Comparison of ENCODE assay signal across 16 cellular contexts in the genomic region with DNA sequence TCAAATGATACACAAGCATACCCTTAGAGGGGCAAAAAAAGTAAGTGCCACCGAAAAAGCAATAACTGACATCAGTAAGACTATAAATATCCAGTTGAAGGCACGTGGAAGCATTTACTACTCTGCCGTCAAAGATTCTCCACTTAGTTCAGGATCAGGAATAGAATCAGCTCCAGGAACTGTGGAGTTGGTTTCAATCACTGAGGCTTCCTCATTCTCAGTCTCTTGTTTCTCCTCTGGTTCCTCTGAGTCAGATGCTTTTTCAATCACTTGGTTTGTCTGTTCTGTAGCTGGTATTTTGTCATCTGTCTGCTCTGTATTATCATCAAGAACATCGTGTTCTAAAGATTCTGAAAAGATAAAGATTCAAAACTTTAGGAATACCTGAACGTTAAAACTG.
A peak's percentile ranks its signal among the peaks of the same experiment; 100 is the strongest.
DNase-seq lines count a peak whose midpoint lies in the region; ATAC-seq and TF ChIP-seq lines count a peak whose summit lies in the region.
"Had no signal": no experiment of that assay in that cellular context is flagged by ENCODE, and none has a peak within 500 bp of the region (broad histone marks: within the 10 kb centered on the region; RNA-seq: fewer than 3 reads in every experiment).

No MANE protein-coding gene starts in this region.

- H3K27me3 ChIP-seq in mesenchymal stem cell (ENCODE audit: control insufficient read depth in 1 of 2, insufficient read depth in 1 of 2, low read length in 2 of 2), result no peaks in the 10 kb centered on the region
- H3K27me3 ChIP-seq: neutrophil, suprapubic skin had no signal

- peaks cover 0 to 19% of the 10 kb centered on the region in 2 experiments for H3K36me3 ChIP-seq in mesenchymal stem cell (ENCODE audit: control insufficient read depth in 1 of 2, insufficient read depth in 2 of 2, low read depth in 1 of 2, low read length in 2 of 2)

- intact Hi-C loops in sciatic nerve (cut with DNase I), result no loop called here

- H3K27ac Mint-ChIP-seq in HFFc6, result peak overlapping the region; percentile 87
- H3K27ac Mint-ChIP-seq: activated naive CD4-positive, alpha-beta T cell treated with anti-CD3 and anti-CD28 coated beads, Interleukin-2, amount 10 ng/mL, durations not matched to agents 7 days and 5 days; memory B cell; WTC11 had no signal

- no peak overlapping the region for H2AFZ ChIP-seq in mesenchymal stem cell (ENCODE audit: low read depth, low read length)

- H3K4me3 ChIP-seq in choroid plexus epithelial cell (ENCODE audit: low read depth, low read length) (no peak overlapping the region), mesenchymal stem cell (ENCODE audit: insufficient read depth in 1 of 2, low read depth in 1 of 2, low read length in 2 of 2) (no peak overlapping the region)
- H3K4me3 ChIP-seq: suprapubic skin had no signal

- H3K4me2 ChIP-seq in mesenchymal stem cell (ENCODE audit: low read length, poor library complexity, severe bottlenecking), result no peak overlapping the region

- no peak overlapping the region for H3K23ac ChIP-seq in mesenchymal stem cell (ENCODE audit: low read length in 2 of 2)

- peaks cover 63% of the 10 kb centered on the region for H3K4me1 Mint-ChIP-seq in HFFc6 (ENCODE audit: low read depth)
- H3K4me1 Mint-ChIP-seq: activated naive CD4-positive, alpha-beta T cell treated with anti-CD3 and anti-CD28 coated beads, Interleukin-2, amount 10 ng/mL, durations not matched to agents 7 days and 5 days; central memory CD8-positive, alpha-beta T cell; memory B cell had no signal

- no peak overlapping the region for H2BK5ac ChIP-seq in mesenchymal stem cell (ENCODE audit: low read depth, low read length, poor library complexity, severe bottlenecking)

- H4K8ac ChIP-seq in mesenchymal stem cell (ENCODE audit: low read length), result no peak overlapping the region

- H3K36me3 Mint-ChIP-seq in HFFc6 (ENCODE audit: low read depth), result peaks cover 26% of the 10 kb centered on the region
- H3K36me3 Mint-ChIP-seq: WTC11 had no signal

- H3K4me1 ChIP-seq in mesenchymal stem cell (ENCODE audit: control insufficient read depth, insufficient read depth, low read depth, low read length), result no peaks in the 10 kb centered on the region

- WGBS in mesenchymal stem cell, result 46% methylated on average over 5 of the region's 5 CpGs

- H3K4me3 Mint-ChIP-seq in HFFc6, result peak overlapping the region; percentile 54
- H3K4me3 Mint-ChIP-seq: activated naive CD4-positive, alpha-beta T cell treated with anti-CD3 and anti-CD28 coated beads, Interleukin-2, amount 10 ng/mL, durations not matched to agents 7 days and 5 days; central memory CD8-positive, alpha-beta T cell; memory B cell; WTC11 had no signal

- no peaks in the 10 kb centered on the region for H3K9me3 ChIP-seq in mesenchymal stem cell (ENCODE audit: control insufficient read depth, low read length)
- H3K9me3 ChIP-seq: neutrophil, suprapubic skin had no signal

- no peak overlapping the region for H2BK15ac ChIP-seq in mesenchymal stem cell (ENCODE audit: low read depth, poor library complexity, severe bottlenecking)

- peak overlapping the region; percentile 78 for H3K27ac ChIP-seq in 22Rv1
- H3K27ac ChIP-seq in mesenchymal stem cell (ENCODE audit: low read length, poor library complexity, severe bottlenecking), result no peak overlapping the region
- H3K27ac ChIP-seq: neutrophil, suprapubic skin had no signal

- H2BK120ac ChIP-seq in mesenchymal stem cell (ENCODE audit: low read depth, low read length), result no peak overlapping the region

- H4K91ac ChIP-seq in mesenchymal stem cell (ENCODE audit: low read length), result no peak overlapping the region

- no peak overlapping the region for H3K9ac ChIP-seq in mesenchymal stem cell (ENCODE audit: low read length)

- TF ChIP-seq CTCF in 22Rv1 (IDR thresholded peaks at IDR 0.05) (no peak), HFFc6 (IDR thresholded peaks at IDR 0.05) (no peak), choroid plexus epithelial cell (conservative IDR thresholded peaks at IDR 0.05; ENCODE audit: low read depth, low read length) (no peak)

- no peak overlapping the region for H2AK5ac ChIP-seq in mesenchymal stem cell (ENCODE audit: low read length, severe bottlenecking)

- H3K18ac ChIP-seq in mesenchymal stem cell (ENCODE audit: low read depth in 1 of 2, low read length in 2 of 2), result no peak overlapping the region

- no peak overlapping the region for H3K4ac ChIP-seq in mesenchymal stem cell (ENCODE audit: low read depth in 1 of 2, low read length in 2 of 2)

- ATAC-seq in HG03196 (IDR thresholded peaks at IDR 0.05; ENCODE audit: unreplicated experiment) (no peak), GM21526 (IDR thresholded peaks at IDR 0.05; ENCODE audit: low FRiP score, unreplicated experiment) (no peak), sciatic nerve (no peak)
- ATAC-seq: WTC11 had no signal

- no peaks in the 10 kb centered on the region for H3K79me1 ChIP-seq in mesenchymal stem cell (replicated peaks; ENCODE audit: low read length, poor library complexity, severe bottlenecking)

- H3K27me3 Mint-ChIP-seq in HFFc6 (ENCODE audit: insufficient read depth), result 0 out of 2 replicates have a peak, but pooled peaks cover 2% of the 10 kb centered on the region
- H3K27me3 Mint-ChIP-seq: activated naive CD4-positive, alpha-beta T cell treated with anti-CD3 and anti-CD28 coated beads, Interleukin-2, amount 10 ng/mL, durations not matched to agents 7 days and 5 days; central memory CD8-positive, alpha-beta T cell; memory B cell had no signal

- H2BK12ac ChIP-seq in mesenchymal stem cell (ENCODE audit: low read length in 2 of 2), result no peak overlapping the region

- H3K9me3 Mint-ChIP-seq in HFFc6, result no peaks in the 10 kb centered on the region
- H3K9me3 Mint-ChIP-seq: activated naive CD4-positive, alpha-beta T cell treated with anti-CD3 and anti-CD28 coated beads, Interleukin-2, amount 10 ng/mL, durations not matched to agents 7 days and 5 days; central memory CD8-positive, alpha-beta T cell; memory B cell; WTC11 had no signal

- peak; percentile 34 for DNase-seq in HFFc6
- peak; percentile 58 for DNase-seq in choroid plexus epithelial cell (ENCODE audit: low read depth)
- peak; percentile 34 for DNase-seq in mesenchymal stem cell
- DNase-seq in activated T-cell treated with anti-CD3 and anti-CD28 coated beads, Interleukin-2, amount 50 U/mL, for 48 hours, result no peak
- no peak for DNase-seq in sciatic nerve (ENCODE audit: low spot score)
- DNase-seq: activated naive CD4-positive, alpha-beta T cell treated with anti-CD3 and anti-CD28 coated beads, Interleukin-2, amount 10 ng/mL, durations not matched to agents 7 days and 5 days; NCI-H2171 treated with DMSO at 0.1 percent for 48 hours; SW 1271 had no signal

- no peak overlapping the region for H3K14ac ChIP-seq in mesenchymal stem cell (ENCODE audit: low read length in 2 of 2)

Comparison
In these comparisons a context has a peak if more than half of its experiments do, and no peak if none do; other contexts are left out.
1. DNase-seq: peak in HFFc6 (single experiment), choroid plexus epithelial cell (single experiment) and mesenchymal stem cell (single experiment); none in activated T-cell treated with anti-CD3 and anti-CD28 coated beads, Interleukin-2, amount 50 U/mL, for 48 hours (0 of 2) and sciatic nerve (single experiment).